Comparison of ENCODE assay signal across 18 cellular contexts in genomic region chr5:178675922-178676321, GRCh38. TPM values are rescaled to one million over a fixed set of nuclear protein-coding genes. Genes with fewer than 3 reads are reported as not detected.
DNase-seq lines count a peak whose midpoint lies in the region; ATAC-seq and TF ChIP-seq lines count a peak whose summit lies in the region.
"Had no signal": no experiment of that assay in that cellular context is flagged by ENCODE, and none has a peak within 500 bp of the region (broad histone marks: within the 10 kb centered on the region; RNA-seq: fewer than 3 reads in every experiment).

No MANE protein-coding gene starts in this region.

- H3K27me3 Mint-ChIP-seq in MCF 10A (ENCODE audit: insufficient read depth, unreplicated experiment) = no peaks in the 10 kb centered on the region
- H3K27me3 Mint-ChIP-seq in activated CD8-positive, alpha-beta memory T cell treated with anti-CD3 and anti-CD28 coated beads, Interleukin-2, amount 10 ng/mL, durations not matched to agents 7 days and 5 days = peaks cover 2% of the 10 kb centered on the region

- no TSS peak for BruUV-seq in MCF 10A (replicated peaks; lab: Mats Ljungman, UMichigan)

- H3K9me3 Mint-ChIP-seq in MCF 10A (ENCODE audit: unreplicated experiment) = peaks cover 9% of the 10 kb centered on the region
- H3K9me3 Mint-ChIP-seq in activated CD8-positive, alpha-beta memory T cell treated with anti-CD3 and anti-CD28 coated beads, Interleukin-2, amount 10 ng/mL, durations not matched to agents 7 days and 5 days (ENCODE audit: low read depth) = peaks cover 2% of the 10 kb centered on the region
- H3K9me3 Mint-ChIP-seq: CD4-positive, alpha-beta T cell had no signal

- H3K4me3 ChIP-seq in breast epithelium (no peak overlapping the region), epithelial cell of esophagus (ENCODE audit: low read length) (no peak overlapping the region)
- H3K4me3 ChIP-seq: A549, GM23338 had no signal

- no peaks in the 10 kb centered on the region for H3K27me3 ChIP-seq in breast epithelium

- H3K36me3 Mint-ChIP-seq in MCF 10A (ENCODE audit: insufficient read depth, unreplicated experiment) = peaks cover 7% of the 10 kb centered on the region
- no peaks in the 10 kb centered on the region for H3K36me3 Mint-ChIP-seq in activated CD8-positive, alpha-beta memory T cell treated with anti-CD3 and anti-CD28 coated beads, Interleukin-2, amount 10 ng/mL, durations not matched to agents 7 days and 5 days

- CTCF ChIA-PET in MCF 10A (lab: Yijun Ruan, JAX) = no interaction called here
- CTCF ChIA-PET in activated CD8-positive, alpha-beta memory T cell treated with anti-CD3 and anti-CD28 coated beads, Interleukin-2, amount 10 ng/mL, durations not matched to agents 7 days and 5 days (lab: Charles Lee) = no interaction called here

- no peak for TF ChIP-seq POLR2A in breast epithelium (IDR thresholded peaks at IDR 0.05)

- TF ChIP-seq CTCF in MCF 10A (IDR thresholded peaks at IDR 0.05; ENCODE audit: unreplicated experiment) (no peak), breast epithelium (IDR thresholded peaks at IDR 0.05) (no peak), epithelial cell of esophagus (IDR thresholded peaks at IDR 0.05; ENCODE audit: insufficient read depth, low read depth, low read length, missing control alignments) (no peak)

- H3K4me1 ChIP-seq in breast epithelium = no peaks in the 10 kb centered on the region
- H3K4me1 ChIP-seq: A549 had no signal

- no peaks in the 10 kb centered on the region for H3K36me3 ChIP-seq in breast epithelium

- peak overlapping the region; percentile 70 for H3K27ac Mint-ChIP-seq in MCF 10A (ENCODE audit: low read depth, unreplicated experiment)
- H3K27ac Mint-ChIP-seq in activated CD8-positive, alpha-beta memory T cell treated with anti-CD3 and anti-CD28 coated beads, Interleukin-2, amount 10 ng/mL, durations not matched to agents 7 days and 5 days = no peak overlapping the region
- H3K27ac Mint-ChIP-seq: CD4-positive, alpha-beta T cell; GM23338 had no signal

- intact Hi-C loops in MCF 10A (cut with micrococcal nuclease) (no loop called here), breast epithelium (cut with DNase I; ENCODE audit: low total_unique reads) (no loop called here)

- H3K9me3 ChIP-seq in breast epithelium = no peaks in the 10 kb centered on the region

- POLR2A ChIA-PET in MCF 10A (lab: Yijun Ruan, JAX) = interaction anchor here (0.7 to 1.9 kb wide), 7 partner anchors 14 to 111 kb away, joined by 3 to 10 read pairs (median 4); partner anchors contain the start of genes CLK4 and ZNF354A

- H3K27ac ChIP-seq in breast epithelium = no peak overlapping the region
- H3K27ac ChIP-seq: 22Rv1, A549, C4-2B had no signal

- DNase-seq in MCF 10A (ENCODE audit: unreplicated experiment) (peak; percentile 55), breast epithelium (ENCODE audit: low spot score in 2 of 2) (no peak), epithelial cell of esophagus (ENCODE audit: low read depth) (peak; percentile 80), iris pigment epithelial cell (ENCODE audit: low read depth) (peak; percentile 71), activated gamma-delta T cell treated with Interleukin-2 at 50 U/mL for 16 hours (no peak), retina (no peak), SW480 (ENCODE audit: low spot score) (no peak)
- no peak for DNase-seq in activated CD8-positive, alpha-beta memory T cell treated with anti-CD3 and anti-CD28 coated beads, Interleukin-2, amount 10 ng/mL, durations not matched to agents 7 days and 5 days
- DNase-seq: AML-193; CD4-positive, alpha-beta T cell; DMS79 treated with DMSO at 0.1 percent for 48 hours; GF-D8; HCEC 1CT had no signal

- H3K4me3 Mint-ChIP-seq in MCF 10A (ENCODE audit: unreplicated experiment) = peak overlapping the region; percentile 1
- H3K4me3 Mint-ChIP-seq in activated CD8-positive, alpha-beta memory T cell treated with anti-CD3 and anti-CD28 coated beads, Interleukin-2, amount 10 ng/mL, durations not matched to agents 7 days and 5 days = no peak overlapping the region
- H3K4me3 Mint-ChIP-seq: CD4-positive, alpha-beta T cell; GM23338 had no signal

- H3K4me1 Mint-ChIP-seq in MCF 10A (ENCODE audit: insufficient read depth, unreplicated experiment) = peaks cover 33% of the 10 kb centered on the region
- no peaks in the 10 kb centered on the region for H3K4me1 Mint-ChIP-seq in activated CD8-positive, alpha-beta memory T cell treated with anti-CD3 and anti-CD28 coated beads, Interleukin-2, amount 10 ng/mL, durations not matched to agents 7 days and 5 days
- H3K4me1 Mint-ChIP-seq: GM23338 had no signal

- ATAC-seq in activated CD8-positive, alpha-beta memory T cell treated with anti-CD3 and anti-CD28 coated beads, Interleukin-2, amount 10 ng/mL, durations not matched to agents 7 days and 5 days = no peak
- ATAC-seq: A549, GM23338, HepG2 had no signal

RNA-seq across cellular contexts. Expression of gene CLK4, which starts 49.1 kb away (rescaled TPM):
- total RNA-seq in MCF 10A (2022) (49.3 and 51.7 TPM in 2 replicates), breast epithelium (10 to 100 TPM; 39.0 to 73.2 (median 43.3) TPM)
- 10 to 100 TPM; 25.2 to 29.4 TPM for total RNA-seq in activated CD8-positive, alpha-beta memory T cell treated with anti-CD3 and anti-CD28 coated beads, Interleukin-2, amount 10 ng/mL, durations not matched to agents 7 days and 5 days

RNA-seq across cellular contexts. Expression of gene ZNF354A, which starts 54.5 kb away (rescaled TPM):
- 24.3 and 24.8 TPM in 2 replicates for total RNA-seq in MCF 10A (2022)
- total RNA-seq in breast epithelium = 10 to 100 TPM; 17.6 to 25.8 (median 21.3) TPM
- 1 to 10 TPM; 6.0 to 7.0 TPM for total RNA-seq in activated CD8-positive, alpha-beta memory T cell treated with anti-CD3 and anti-CD28 coated beads, Interleukin-2, amount 10 ng/mL, durations not matched to agents 7 days and 5 days

Comparison
In these comparisons a context has a peak if more than half of its experiments do, and no peak if none do; other contexts are left out.
1. DNase-seq: peak in MCF 10A (single experiment), epithelial cell of esophagus (single experiment) and iris pigment epithelial cell (single experiment); none in breast epithelium (0 of 2), activated gamma-delta T cell treated with Interleukin-2 at 50 U/mL for 16 hours (single experiment), retina (single experiment), activated CD8-positive, alpha-beta memory T cell treated with anti-CD3 and anti-CD28 coated beads, Interleukin-2, amount 10 ng/mL, durations not matched to agents 7 days and 5 days (single experiment) and SW480 (single experiment).